ENCODE assay signal across 8 cellular contexts in genomic region chr1:64823691-64824476, GRCh38.
DNase-seq lines count a peak whose midpoint lies in the region; ATAC-seq and TF ChIP-seq lines count a peak whose summit lies in the region.

No MANE protein-coding gene starts in this region.

- ATAC-seq in activated CD4-positive, CD25-positive, alpha-beta regulatory T cell treated with anti-CD3 and anti-CD28 coated beads, Interleukin-2, amount 50 U/mL, for 24 hours, result no peak
- peak; percentile 84 for ATAC-seq in thoracic aorta (ENCODE audit: insufficient number of reproducible peaks, low FRiP score, low read depth)

- H3K27me3 ChIP-seq in KMS-11 (ENCODE audit: insufficient read depth, low read depth) (no peaks in the 10 kb centered on the region), thoracic aorta (replicated peaks; ENCODE audit: insufficient read depth) (no peaks in the 10 kb centered on the region)

- H3K27ac ChIP-seq in KMS-11, result no peak overlapping the region
- H3K27ac ChIP-seq in thoracic aorta, result no peak overlapping the region

- TF ChIP-seq CTCF in KMS-11 (conservative IDR thresholded peaks at IDR 0.05; ENCODE audit: low read depth, low read length), result peak; percentile 88
- TF ChIP-seq CTCF in fibroblast of the aortic adventitia (IDR thresholded peaks at IDR 0.05; ENCODE audit: insufficient read depth, low read length), result peak; percentile 66
- peak; percentile 80 for TF ChIP-seq CTCF in thoracic aorta (IDR thresholded peaks at IDR 0.05)

- H3K4me3 ChIP-seq in KMS-11 (IDR thresholded peaks at IDR 0.05; ENCODE audit: insufficient read depth, low read depth, low read length) (no peak overlapping the region), fibroblast of the aortic adventitia (ENCODE audit: low read depth, low read length) (peak overlapping the region; percentile 28), thoracic aorta (no peak overlapping the region)

- H3K4me2 ChIP-seq in KMS-11, result no peak overlapping the region

- H3K9me3 ChIP-seq in thoracic aorta, result no peaks in the 10 kb centered on the region

- no peak overlapping the region for H3K9ac ChIP-seq in KMS-11

- DNase-seq in activated CD4-positive, CD25-positive, alpha-beta regulatory T cell (lab: John Stamatoyannopoulos, UW), result peak; percentile 6 to 39 (median 18)
- peak; percentile 30 for DNase-seq in OCI-M2 (lab: John Stamatoyannopoulos, UW; ENCODE audit: unreplicated experiment)
- DNase-seq in activated T-helper 1 cell treated with Interleukin-2 at 50 U/mL for 16 hours (ENCODE audit: low read depth), result peak; percentile 18
- peak; percentile 88 for DNase-seq in fibroblast of the aortic adventitia (ENCODE audit: low read depth)
- peak; percentile 53 for DNase-seq in non-pigmented ciliary epithelial cell (ENCODE audit: low read depth)
- peak; percentile 36 for DNase-seq in thoracic aorta (ENCODE audit: low spot score)

- no peaks in the 10 kb centered on the region for H4K20me1 ChIP-seq in KMS-11 (ENCODE audit: insufficient read depth)

- H3K36me3 ChIP-seq in KMS-11 (ENCODE audit: insufficient read depth) (no peaks in the 10 kb centered on the region), thoracic aorta (no peaks in the 10 kb centered on the region)

- H2AFZ ChIP-seq in KMS-11 (ENCODE audit: low read depth), result no peak overlapping the region

- no peaks in the 10 kb centered on the region for H3K79me2 ChIP-seq in KMS-11 (ENCODE audit: insufficient read depth, low read depth)

- H3K4me1 ChIP-seq in KMS-11 (ENCODE audit: low read depth, poor library complexity, severe bottlenecking), result peaks cover 8% of the 10 kb centered on the region
- peaks cover 0 to 10% of the 10 kb centered on the region in 2 donors for H3K4me1 ChIP-seq in thoracic aorta (ENCODE audit: control insufficient read depth in 1 of 2, low read depth in 2 of 2)

Comparison
In these comparisons a context has a peak if more than half of its experiments do, and no peak if none do; other contexts are left out.
1. DNase-seq: peak in every context shown above with its lines; median percentile 88 in fibroblast of the aortic adventitia; 53 in non-pigmented ciliary epithelial cell; 36 in thoracic aorta; 30 in OCI-M2; 18 in activated T-helper 1 cell treated with Interleukin-2 at 50 U/mL for 16 hours; 18 in activated CD4-positive, CD25-positive, alpha-beta regulatory T cell.